7 cellular contexts compared by ENCODE assay signal in genomic region chr6:43093361-43094289, GRCh38. TPM values are rescaled to one million over a fixed set of nuclear protein-coding genes. Genes with fewer than 3 reads are reported as not detected.
A peak's percentile ranks its signal among the peaks of the same experiment; 100 is the strongest.
DNase-seq lines count a peak whose midpoint lies in the region; ATAC-seq, FAIRE-seq and TF ChIP-seq lines count a peak whose summit lies in the region.

No MANE protein-coding gene starts in this region.

- RAD21 ChIA-PET in GM12878 (lab: Charles Lee; ENCODE audit: unreplicated experiment) = interaction anchor here (0.7 kb wide), 1 partner anchor 1153 kb away, joined by 4 read pairs; no protein-coding TSS in a partner anchor

- peaks cover 87% of the 10 kb centered on the region for H3K4me1 Mint-ChIP-seq in HFFc6 (ENCODE audit: low read depth)

- H3K36me3 ChIP-seq in GM12878 (ENCODE audit: control insufficient read depth in 2 of 2, insufficient read depth in 2 of 2, low read length in 1 of 2) = no peaks in the 10 kb centered on the region
- H3K36me3 ChIP-seq in kidney (ENCODE audit: control insufficient read depth in 1 of 2, insufficient read depth in 2 of 2, low read length in 2 of 2) = no peaks in the 10 kb centered on the region

- H3K4me2 ChIP-seq in GM12878 (ENCODE audit: control insufficient read depth, insufficient read depth) = peak overlapping the region; percentile 60; the same call in 1 of the 2 replicates

- SMC1A ChIA-PET in GM12878 (lab: Charles Lee; ENCODE audit: uncharacterized antibody, unreplicated experiment) = interaction anchor here (1.2 kb wide), 1 partner anchor 7 kb away, joined by 4 read pairs; no protein-coding TSS in a partner anchor

- no peak for TF ChIP-seq EP300 in GM12878 (IDR thresholded peaks at IDR 0.05; ENCODE audit: borderline replicate concordance in 1 of 2, control insufficient read depth in 1 of 2, low read depth in 2 of 2, low read length in 2 of 2)

- H3K9me3 Mint-ChIP-seq in HFFc6 = no peaks in the 10 kb centered on the region

- CTCF ChIA-PET in GM12878 (lab: Yijun Ruan, JAX) = interaction anchor here (0.6 to 1.2 kb wide), 3 partner anchors 36 to 1227 kb away, joined by 3 to 5 read pairs (median 4); no protein-coding TSS in a partner anchor

- no peak for ATAC-seq in GM12878
- no peak for ATAC-seq in GM21515 (IDR thresholded peaks at IDR 0.05; ENCODE audit: unreplicated experiment)

- H3K9me3 ChIP-seq in GM12878 (replicated peaks; ENCODE audit: control insufficient read depth, insufficient read depth, low read length) (no peaks in the 10 kb centered on the region), kidney (ENCODE audit: control insufficient read depth in 1 of 2, low read length in 2 of 2) (no peaks in the 10 kb centered on the region)

- DNase-seq in HFFc6 (peak; percentile 90), GM12878 (ENCODE audit: low read depth, low spot score) (no peak), kidney (peak; percentile 32), stromal cell of bone marrow (ENCODE audit: low read depth) (peak; percentile 76), HUDEP-2 (lab: John Stamatoyannopoulos, UW; ENCODE audit: unreplicated experiment in 76 of 76) (no peak)
- no peak for DNase-seq in activated CD8-positive, alpha-beta memory T cell treated with anti-CD3 and anti-CD28 coated beads, Interleukin-2, amount 50 U/mL, for 4 hours

- no peaks in the 10 kb centered on the region for H3K79me2 ChIP-seq in GM12878 (ENCODE audit: control insufficient read depth, insufficient read depth, low read length)

- H2AFZ ChIP-seq in GM12878 (ENCODE audit: control insufficient read depth, low read depth, low read length) = peak overlapping the region; percentile 64

- no peak for TF ChIP-seq CTCF in HFFc6 (IDR thresholded peaks at IDR 0.05)
- TF ChIP-seq CTCF in GM12878 (IDR thresholded peaks at IDR 0.05 in 2 of 3, conservative IDR thresholded peaks at IDR 0.05 in 1 of 3; ENCODE audit: control insufficient read depth in 2 of 3, extremely low read depth in 1 of 3, insufficient read depth in 1 of 3, low read depth in 3 of 3, low read length in 3 of 3) = no peak
- no peak for TF ChIP-seq CTCF in kidney (IDR thresholded peaks at IDR 0.05; ENCODE audit: borderline replicate concordance, extremely low read depth, insufficient read depth)

- H3K27me3 ChIP-seq in GM12878 (replicated peaks in 1 of 2; ENCODE audit: control insufficient read depth in 2 of 2, insufficient read depth in 2 of 2, low read length in 1 of 2) = no peaks in the 10 kb centered on the region

- no peak for TF ChIP-seq RAD21 in GM12878 (IDR thresholded peaks at IDR 0.05; ENCODE audit: insufficient read depth, low read depth, low read length)

- in situ Hi-C loops in GM12878 (cut with MboI) = no loop called here

- H4K20me1 ChIP-seq in GM12878 (ENCODE audit: control insufficient read depth, insufficient read depth) = no peaks in the 10 kb centered on the region

- H3K9ac ChIP-seq in GM12878 (ENCODE audit: control insufficient read depth, insufficient read depth, low read length) (no peak overlapping the region), kidney (ENCODE audit: low read length in 2 of 2) (peak overlapping the region; percentile 0 to 12)

- FAIRE-seq in GM12878 (lab: Jason Lieb, UNC) = no peak
- FAIRE-seq in kidney (lab: Jason Lieb, UNC) = no peak

- intact Hi-C loops in GM12878 (cut with micrococcal nuclease; ENCODE audit: unreplicated experiment) (no loop called here), kidney (cut with DNase I) (no loop called here)

- POLR2A ChIA-PET in GM12878 (lab: Charles Lee) = interaction anchor here (0.7 kb wide), 1 partner anchor 68 kb away, joined by 9 read pairs; no protein-coding TSS in a partner anchor

- H3K4me1 ChIP-seq in GM12878 (ENCODE audit: control insufficient read depth, insufficient read depth, low read length) = peaks cover 19% of the 10 kb centered on the region
- peaks cover 20% of the 10 kb centered on the region in 2 donors for H3K4me1 ChIP-seq in kidney (ENCODE audit: control insufficient read depth in 1 of 2, insufficient read depth in 1 of 2, low read depth in 1 of 2, low read length in 2 of 2)

- TF ChIP-seq POLR2A in GM12878 (IDR thresholded peaks at IDR 0.05; ENCODE audit: low read depth, low read length) = no peak

- 66% methylated on average over 9 of the region's 9 CpGs for WGBS in GM12878 (ENCODE audit: insufficient coverage, insufficient replicate concordance, low lambda C conversion rate, missing lambda C conversion rate)

- H3K36me3 Mint-ChIP-seq in HFFc6 (ENCODE audit: low read depth) = peaks cover 5% of the 10 kb centered on the region

- H3K27ac ChIP-seq in GM12878 (ENCODE audit: control insufficient read depth, insufficient read depth) (no peak overlapping the region), kidney (ENCODE audit: low read depth in 2 of 2, low read length in 2 of 2) (peak overlapping the region in 1 of 2 donors; percentile 24)

- no peaks in the 10 kb centered on the region; the same call in 1 of the 2 replicates for H3K27me3 Mint-ChIP-seq in HFFc6 (ENCODE audit: insufficient read depth)

- peak overlapping the region; percentile 80 for H3K4me3 Mint-ChIP-seq in HFFc6

- peak overlapping the region; percentile 94 for H3K27ac Mint-ChIP-seq in HFFc6

- H3K4me3 ChIP-seq in GM12878 = no peak overlapping the region
- H3K4me3 ChIP-seq in kidney (ENCODE audit: low read length in 2 of 2) = peak overlapping the region; percentile 40 to 63

- no TSS peak for BruUV-seq in GM12878 (replicated peaks; lab: Mats Ljungman, UMichigan)

RNA-seq across cellular contexts. Expression of gene PTK7, which starts 17.5 kb away (rescaled TPM):
- total RNA-seq in HFFc6 (2021; fragmentation: NEBNext Ultra II Directional; extraction: Animal tissue kit (Norgen Biotek cat#: 25700)) = 100 to 1,000 TPM in 1 of 6 experiments, 10 to 100 TPM in 5; 62.8 to 115 (median 66.7) TPM
- total RNA-seq in GM12878 (2013; cell fraction: nucleolus; rRNA removed) = 20.8 and 24.5 TPM in 2 replicates
- 3.3 and 4.1 TPM in 2 replicates for total RNA-seq in GM12878 (2014; rRNA removed)
- total RNA-seq in GM12878 (2014; rRNA removed; fragmentation: Illumina TruSeq; extraction: Trizol) = 2.1 and 2.7 TPM in 2 replicates
- total RNA-seq in GM12878 (2021) = 6.2 TPM in 2 replicates
- polyA plus RNA-seq in GM12878 (2011; ENCODE audit: low read depth) = 1.3 TPM
- 10.7 and 14.4 TPM in 2 replicates for polyA plus RNA-seq in GM12878 (2011; rRNA removed)
- 14.6 and 18.5 TPM in 2 replicates for polyA plus RNA-seq in GM12878 (2011; cell fraction: cytosol; rRNA removed)
- polyA plus RNA-seq in GM12878 (2011; cell fraction: nucleus; rRNA removed) = 67.6 and 95.6 TPM in 2 replicates
- polyA plus RNA-seq in GM12878 (2012) = 2.8 and 3.7 TPM in 2 replicates
- 2.4 TPM in 2 replicates for polyA plus RNA-seq in GM12878 (2014; fragmentation: Illumina TruSeq; extraction: Trizol)
- polyA plus RNA-seq in GM12878 (2014; fragmentation: Nextera tagmentation; extraction: Ambion mirVana) = under 1 TPM in 1 of 2 experiments, not detected in 1; 0.18 TPM
- 5.4 and 6.4 TPM in 2 replicates for polyA plus RNA-seq in GM12878 (2014; rRNA removed)
- 1 to 10 TPM; 3.2 to 5.0 TPM for polyA plus RNA-seq in GM12878 (2016; fragmentation: Nextera tagmentation; extraction: Ambion mirVana)
- 16.1 and 27.0 TPM in 2 replicates for polyA minus RNA-seq in GM12878 (2011; rRNA and poly(A)+ RNA removed)
- 8.3 and 12.3 TPM in 2 replicates for polyA minus RNA-seq in GM12878 (2011; cell fraction: cytosol; rRNA and poly(A)+ RNA removed)
- 16.9 and 25.0 TPM in 2 replicates for polyA minus RNA-seq in GM12878 (2011; cell fraction: nucleus; rRNA and poly(A)+ RNA removed)
- 55.2 TPM for total RNA-seq in kidney
- 26.0 TPM for polyA plus RNA-seq in kidney (ENCODE audit: insufficient read depth, low read depth, low replicate concordance)

RNA-seq across cellular contexts. Expression of gene KLC4, which starts 34.2 kb away (rescaled TPM):
- 10 to 100 TPM; 10.7 to 12.6 (median 11.8) TPM for total RNA-seq in HFFc6 (2021; fragmentation: NEBNext Ultra II Directional; extraction: Animal tissue kit (Norgen Biotek cat#: 25700))
- total RNA-seq in GM12878 (2013; cell fraction: nucleolus; rRNA removed) = 33.4 and 33.8 TPM in 2 replicates
- total RNA-seq in GM12878 (2014; rRNA removed) (8.4 TPM in 2 replicates), GM12878 (2014; rRNA removed; fragmentation: Illumina TruSeq; extraction: Trizol) (4.2 and 4.8 TPM in 2 replicates), GM12878 (2021) (9.5 and 11.8 TPM in 2 replicates), kidney (33.7 TPM)
- polyA plus RNA-seq in GM12878 (2011; ENCODE audit: low read depth) = 10.7 TPM
- polyA plus RNA-seq in GM12878 (2011; rRNA removed) (11.0 and 13.4 TPM in 2 replicates), GM12878 (2014; fragmentation: Illumina TruSeq; extraction: Trizol) (3.5 and 6.2 TPM in 2 replicates), GM12878 (2014; fragmentation: Nextera tagmentation; extraction: Ambion mirVana) (1 to 10 TPM in 1 of 2 experiments, under 1 TPM in 1; 0.90 to 2.4 TPM), GM12878 (2014; rRNA removed) (7.5 and 10.1 TPM in 2 replicates), GM12878 (2016; fragmentation: Nextera tagmentation; extraction: Ambion mirVana) (1 to 10 TPM; 6.3 to 7.9 TPM), kidney (ENCODE audit: insufficient read depth, low read depth, low replicate concordance) (39.0 TPM)
- 10.3 and 13.1 TPM in 2 replicates for polyA plus RNA-seq in GM12878 (2011; cell fraction: cytosol; rRNA removed)
- 54.8 and 62.8 TPM in 2 replicates for polyA plus RNA-seq in GM12878 (2011; cell fraction: nucleus; rRNA removed)
- 16.8 and 17.7 TPM in 2 replicates for polyA plus RNA-seq in GM12878 (2012)
- 10.5 and 14.0 TPM in 2 replicates for polyA minus RNA-seq in GM12878 (2011; rRNA and poly(A)+ RNA removed)
- polyA minus RNA-seq in GM12878 (2011; cell fraction: cytosol; rRNA and poly(A)+ RNA removed) = 2.9 and 5.6 TPM in 2 replicates
- polyA minus RNA-seq in GM12878 (2011; cell fraction: nucleus; rRNA and poly(A)+ RNA removed) = 15.2 and 21.5 TPM in 2 replicates

RNA-seq across cellular contexts. Expression of gene MRPL2, which starts 34.4 kb away (rescaled TPM):
- total RNA-seq in HFFc6 (2021; fragmentation: NEBNext Ultra II Directional; extraction: Animal tissue kit (Norgen Biotek cat#: 25700)) = 10 to 100 TPM; 52.6 to 62.9 (median 58.7) TPM
- total RNA-seq in GM12878 (2013; cell fraction: nucleolus; rRNA removed) = 20.0 and 20.1 TPM in 2 replicates
- total RNA-seq in GM12878 (2014; rRNA removed) (33.2 and 34.8 TPM in 2 replicates), GM12878 (2014; rRNA removed; fragmentation: Illumina TruSeq; extraction: Trizol) (32.7 and 38.6 TPM in 2 replicates), GM12878 (2021) (95.0 and 100 TPM in 2 replicates), kidney (56.6 TPM)
- polyA plus RNA-seq in GM12878 (2011; ENCODE audit: low read depth) = 15.7 TPM
- polyA plus RNA-seq in GM12878 (2011; rRNA removed) (19.7 and 44.5 TPM in 2 replicates), GM12878 (2014; fragmentation: Illumina TruSeq; extraction: Trizol) (43.1 and 59.7 TPM in 2 replicates), GM12878 (2014; fragmentation: Nextera tagmentation; extraction: Ambion mirVana) (10 to 100 TPM; 29.7 to 42.1 TPM), GM12878 (2014; rRNA removed) (56.0 and 56.6 TPM in 2 replicates), GM12878 (2016; fragmentation: Nextera tagmentation; extraction: Ambion mirVana) (100 to 1,000 TPM; 120 to 125 TPM), kidney (ENCODE audit: insufficient read depth, low read depth, low replicate concordance) (127 TPM)
- polyA plus RNA-seq in GM12878 (2011; cell fraction: cytosol; rRNA removed) = 44.2 and 56.0 TPM in 2 replicates
- polyA plus RNA-seq in GM12878 (2011; cell fraction: nucleus; rRNA removed) = 41.5 and 42.3 TPM in 2 replicates
- polyA plus RNA-seq in GM12878 (2012) = 63.1 and 66.6 TPM in 2 replicates
- 23.8 and 31.3 TPM in 2 replicates for polyA minus RNA-seq in GM12878 (2011; rRNA and poly(A)+ RNA removed)
- 10.7 and 26.8 TPM in 2 replicates for polyA minus RNA-seq in GM12878 (2011; cell fraction: cytosol; rRNA and poly(A)+ RNA removed)
- polyA minus RNA-seq in GM12878 (2011; cell fraction: nucleus; rRNA and poly(A)+ RNA removed) = 11.4 and 18.5 TPM in 2 replicates

RNA-seq across cellular contexts. Expression of gene CUL7, which starts 40.0 kb away (rescaled TPM):
- 10 to 100 TPM; 33.7 to 50.3 (median 37.0) TPM for total RNA-seq in HFFc6 (2021; fragmentation: NEBNext Ultra II Directional; extraction: Animal tissue kit (Norgen Biotek cat#: 25700))
- 38.0 and 44.3 TPM in 2 replicates for total RNA-seq in GM12878 (2013; cell fraction: nucleolus; rRNA removed)
- total RNA-seq in GM12878 (2014; rRNA removed) (10.6 and 10.8 TPM in 2 replicates), GM12878 (2014; rRNA removed; fragmentation: Illumina TruSeq; extraction: Trizol) (6.0 TPM in 2 replicates), GM12878 (2021) (15.6 and 15.8 TPM in 2 replicates), kidney (24.5 TPM)
- polyA plus RNA-seq in GM12878 (2011; ENCODE audit: low read depth) = 8.7 TPM
- polyA plus RNA-seq in GM12878 (2011; rRNA removed) (9.2 and 18.4 TPM in 2 replicates), GM12878 (2014; fragmentation: Illumina TruSeq; extraction: Trizol) (4.6 and 7.3 TPM in 2 replicates), GM12878 (2014; fragmentation: Nextera tagmentation; extraction: Ambion mirVana) (1 to 10 TPM in 1 of 2 experiments, under 1 TPM in 1; 0.66 to 1.1 TPM), GM12878 (2014; rRNA removed) (12.8 and 14.1 TPM in 2 replicates), GM12878 (2016; fragmentation: Nextera tagmentation; extraction: Ambion mirVana) (10 to 100 TPM; 11.0 to 11.1 TPM), kidney (ENCODE audit: insufficient read depth, low read depth, low replicate concordance) (10.1 TPM)
- 22.5 and 25.4 TPM in 2 replicates for polyA plus RNA-seq in GM12878 (2011; cell fraction: cytosol; rRNA removed)
- 91.6 and 101 TPM in 2 replicates for polyA plus RNA-seq in GM12878 (2011; cell fraction: nucleus; rRNA removed)
- 17.9 and 22.8 TPM in 2 replicates for polyA plus RNA-seq in GM12878 (2012)
- 24.1 and 34.4 TPM in 2 replicates for polyA minus RNA-seq in GM12878 (2011; rRNA and poly(A)+ RNA removed)
- 9.5 and 11.5 TPM in 2 replicates for polyA minus RNA-seq in GM12878 (2011; cell fraction: cytosol; rRNA and poly(A)+ RNA removed)
- 20.7 and 29.7 TPM in 2 replicates for polyA minus RNA-seq in GM12878 (2011; cell fraction: nucleus; rRNA and poly(A)+ RNA removed)

Comparison
In these comparisons a context has a peak if more than half of its experiments do, and no peak if none do; other contexts are left out.
1. DNase-seq: peak in HFFc6 (single experiment), kidney (single experiment) and stromal cell of bone marrow (single experiment); none in GM12878 (single experiment), activated CD8-positive, alpha-beta memory T cell treated with anti-CD3 and anti-CD28 coated beads, Interleukin-2, amount 50 U/mL, for 4 hours (single experiment) and HUDEP-2 (0 of 76).